ENCODE assay signal across 8 cellular contexts in genomic region chr11:117208710-117209109, GRCh38. TPM values are rescaled to one million over a fixed set of nuclear protein-coding genes. Genes with fewer than 3 reads are reported as not detected.
DNase-seq lines count a peak whose midpoint lies in the region; ATAC-seq, FAIRE-seq and TF ChIP-seq lines count a peak whose summit lies in the region.
"Not testable (repeated sequence)": the region's sequence is repeated elsewhere in the genome, so short reads cannot be mapped to it uniquely, and the experiment has no call there.

No MANE protein-coding gene starts in this region.

- H2BK120ac ChIP-seq in H1 (replicated peaks; ENCODE audit: low read depth, low read length) = not testable (repeated sequence)

- not testable (repeated sequence) for H2AK5ac ChIP-seq in H1 (ENCODE audit: low read depth, low read length)

- H4K91ac ChIP-seq in H1 (replicated peaks; ENCODE audit: insufficient read length, low read length) = not testable (repeated sequence)

- not testable (repeated sequence) for FAIRE-seq in H1 (lab: Jason Lieb, UNC)

- peaks cover 9 to 15% of the 10 kb centered on the region in 2 donors for H3K4me1 ChIP-seq in ascending aorta
- H3K4me1 ChIP-seq in H1 (replicated peaks in 1 of 4; ENCODE audit: control insufficient read depth in 3 of 4, insufficient read depth in 4 of 4, low read length in 3 of 4); aorta (ENCODE audit: control insufficient read depth in 1 of 2, insufficient read depth in 2 of 2, low read length in 2 of 2): not testable (repeated sequence)
- H3K4me1 ChIP-seq in gastroesophageal sphincter = peaks cover 0 to 31% (median 4%) of the 10 kb centered on the region in 3 donors

- CTCF ChIA-PET in H1 (lab: Charles Lee; ENCODE audit: partially characterized antibody) = interaction anchor here (0.6 to 0.7 kb wide), 4 partner anchors 14 to 98 kb away, joined by 3 to 13 read pairs (median 3); no protein-coding TSS in a partner anchor

- not testable (repeated sequence) for H3K9me3 Mint-ChIP-seq in osteocyte (ENCODE audit: unreplicated experiment)

- peaks cover 35% of the 10 kb centered on the region for H3K36me3 Mint-ChIP-seq in osteocyte (ENCODE audit: unreplicated experiment)

- WGBS in H1 (ENCODE audit: extremely low coverage in 1 of 2, insufficient coverage in 1 of 2, insufficient read length in 1 of 2, insufficient replicate concordance in 2 of 2, low coverage in 1 of 2, low lambda C conversion rate in 2 of 2, missing lambda C conversion rate in 1 of 2), 2 experiments = 89% methylated on average over 9 of the region's 13 CpGs; no CpG with 5 or more reads in 1 of the 2 experiments
- 100% methylated on average over 1 of the region's 13 CpGs; no CpG with 5 or more reads in 1 of the 2 donors for WGBS in gastroesophageal sphincter (ENCODE audit: low coverage in 1 of 2), 2 donors
- 73 to 78% methylated on average over 9 of the region's 13 CpGs for WGBS in aorta, 2 donors

- not testable (repeated sequence) for H3K4me3 ChIP-seq in AG09309 (ENCODE audit: control insufficient read depth, low read depth, low read length); ascending aorta; H1 (ENCODE audit: extremely low read depth in 1 of 4, insufficient read depth in 2 of 4, low read depth in 3 of 4, low read length in 4 of 4); gastroesophageal sphincter; aorta (ENCODE audit: low read length in 2 of 2)

- peak in 1 of 2 experiments; percentile 17; a peak in 1 of 4 replicates for TF ChIP-seq RAD21 in H1 (IDR thresholded peaks at IDR 0.05 in 1 of 2, conservative IDR thresholded peaks at IDR 0.05 in 1 of 2; ENCODE audit: low read depth in 2 of 2, low read length in 2 of 2)

- peak; percentile 1 for ATAC-seq in gastroesophageal sphincter
- not testable (repeated sequence) for ATAC-seq in aorta (ENCODE audit: low FRiP score)

- H3K79me1 ChIP-seq in H1 (ENCODE audit: low read depth, low read length) = not testable (repeated sequence)

- H3K23me2 ChIP-seq in H1 (ENCODE audit: low read depth, low read length) = not testable (repeated sequence)

- not testable (repeated sequence) for H3K56ac ChIP-seq in H1 (replicated peaks; ENCODE audit: insufficient read length, low read depth, low read length)

- H3K27me3 ChIP-seq in ascending aorta; H1 (replicated peaks in 1 of 4; ENCODE audit: control insufficient read depth in 3 of 4, extremely low read depth in 1 of 4, insufficient read depth in 3 of 4, low read length in 3 of 4); gastroesophageal sphincter; aorta (ENCODE audit: control insufficient read depth in 1 of 2, insufficient read depth in 2 of 2, low read length in 1 of 2): not testable (repeated sequence)

- not testable (repeated sequence) for H4K8ac ChIP-seq in H1 (ENCODE audit: extremely low read depth, insufficient read depth, low read length)

- not testable (repeated sequence) for H3K4me2 ChIP-seq in H1 (ENCODE audit: insufficient read depth in 1 of 2, low read depth in 2 of 2, low read length in 2 of 2)

- intact Hi-C loops in ascending aorta (cut with DNase I) = not testable (repeated sequence)
- intact Hi-C loops in aorta (cut with DNase I) = loop anchor here in 1 of 2 donors (5.0 kb wide), 1 partner anchor 76 kb away; no protein-coding TSS in a partner anchor

- not testable (repeated sequence) for H3K14ac ChIP-seq in H1 (ENCODE audit: insufficient read length)

- not testable (repeated sequence) for H4K5ac ChIP-seq in H1 (ENCODE audit: insufficient read length, low read depth, low read length)

- H3K9ac ChIP-seq in H1 (replicated peaks in 1 of 4; ENCODE audit: extremely low read depth in 1 of 4, low read depth in 3 of 4, low read length in 3 of 4) = not testable (repeated sequence)

- TF ChIP-seq CTCF in AG09309 (IDR thresholded peaks at IDR 0.05; ENCODE audit: control insufficient read depth, insufficient read depth, low read depth, low read length, missing control alignments) = peak; percentile 13
- TF ChIP-seq CTCF in GM12874 (IDR thresholded peaks at IDR 0.05; ENCODE audit: insufficient read depth, low read depth, low read length) = 0 out of 2 replicates have a peak, but pooled peaks have one; percentile 10
- peak; percentile 7 to 14 (median 12) for TF ChIP-seq CTCF in ascending aorta (IDR thresholded peaks at IDR 0.05)
- peak; percentile 27 to 57 (median 43); a peak in 3 of 4 replicates for TF ChIP-seq CTCF in H1 (IDR thresholded peaks at IDR 0.05; ENCODE audit: control extremely low read depth in 1 of 3, insufficient read depth in 1 of 3, low read depth in 1 of 3, low read length in 3 of 3)
- peak in 2 of 4 experiments; percentile 44 to 50 for TF ChIP-seq CTCF in gastroesophageal sphincter (IDR thresholded peaks at IDR 0.05)
- TF ChIP-seq CTCF in osteocyte (IDR thresholded peaks at IDR 0.05) = peak; percentile 8

- H4K20me1 ChIP-seq in H1 (replicated peaks in 1 of 2; ENCODE audit: control insufficient read depth in 1 of 2, insufficient read depth in 2 of 2, low read length in 2 of 2) = not testable (repeated sequence)

- not testable (repeated sequence) for H2BK20ac ChIP-seq in H1 (ENCODE audit: low read length)

- H3K23ac ChIP-seq in H1 (ENCODE audit: insufficient read length) = not testable (repeated sequence)

- H3K27ac Mint-ChIP-seq in osteocyte (ENCODE audit: unreplicated experiment) = not testable (repeated sequence)

- not testable (repeated sequence) for H3K18ac ChIP-seq in H1 (ENCODE audit: extremely low read depth, low read length)

- H3K79me2 ChIP-seq in H1 (ENCODE audit: control insufficient read depth in 1 of 2, insufficient read depth in 2 of 2, low read length in 2 of 2) = not testable (repeated sequence)

- H3K36me3 ChIP-seq in ascending aorta (peaks cover 19 to 31% of the 10 kb centered on the region in 2 donors), gastroesophageal sphincter (peaks cover 0 to 31% of the 10 kb centered on the region in 2 donors), aorta (ENCODE audit: control insufficient read depth in 1 of 2, insufficient read depth in 2 of 2, low read length in 1 of 2) (peaks cover 0 to 12% of the 10 kb centered on the region in 2 donors)
- H3K36me3 ChIP-seq in H1 (ENCODE audit: control insufficient read depth in 2 of 4, insufficient read depth in 4 of 4, low read length in 3 of 4) = not testable (repeated sequence)

- not testable (repeated sequence) for H3K4me3 Mint-ChIP-seq in osteocyte (ENCODE audit: unreplicated experiment)

- not testable (repeated sequence) for TF ChIP-seq EP300 in H1 (IDR thresholded peaks at IDR 0.05; ENCODE audit: borderline replicate concordance in 1 of 2, low read depth in 2 of 2, low read length in 2 of 2); gastroesophageal sphincter (IDR thresholded peaks at IDR 0.05)

- H3K9me3 ChIP-seq in ascending aorta; H1 (ENCODE audit: insufficient read depth in 2 of 2, low read depth in 1 of 2, low read length in 1 of 2); gastroesophageal sphincter; aorta (ENCODE audit: control insufficient read depth, low read length): not testable (repeated sequence)

- H3K27ac ChIP-seq in ascending aorta; H1 (ENCODE audit: low read depth, low read length); aorta (ENCODE audit: low read depth in 1 of 2, low read length in 2 of 2): not testable (repeated sequence)
- peak overlapping the region in 2 of 4 donors; percentile 46 to 54 for H3K27ac ChIP-seq in gastroesophageal sphincter

- not testable (repeated sequence) for H2BK12ac ChIP-seq in H1 (ENCODE audit: low read depth, low read length)

- H2BK15ac ChIP-seq in H1 (ENCODE audit: low read length) = not testable (repeated sequence)

- not testable (repeated sequence) for H3K27me3 Mint-ChIP-seq in osteocyte (ENCODE audit: unreplicated experiment)

- POLR2A ChIA-PET in H1 (lab: Charles Lee; ENCODE audit: partially characterized antibody) = interaction anchor here (0.7 kb wide), 1 partner anchor 14 kb away, joined by 3 read pairs; no protein-coding TSS in a partner anchor

- not testable (repeated sequence) for H3K4ac ChIP-seq in H1 (replicated peaks; ENCODE audit: insufficient read length, low read depth, low read length)

- not testable (repeated sequence) for H2BK5ac ChIP-seq in H1 (ENCODE audit: low read depth, low read length)

- DNase-seq in AG09309 (ENCODE audit: low read depth); osteocyte (ENCODE audit: extremely low spot score, unreplicated experiment): not testable (repeated sequence)
- DNase-seq in NCI-H69 (lab: John Stamatoyannopoulos, UW) = peak; percentile 11
- peak in 1 of 2 donors; percentile 82 for DNase-seq in ascending aorta (ENCODE audit: low spot score in 2 of 2)
- DNase-seq in H1 (ENCODE audit: low read depth in 1 of 2, low spot score in 2 of 2) = peak in 1 of 2 experiments; percentile 91
- peak; percentile 56 to 87 for DNase-seq in aorta

- not testable (repeated sequence) for TF ChIP-seq POLR2A in H1 (IDR thresholded peaks at IDR 0.05; ENCODE audit: control extremely low read depth in 1 of 2, low read depth in 2 of 2, low read length in 2 of 2); gastroesophageal sphincter (IDR thresholded peaks at IDR 0.05)

- H3K4me1 Mint-ChIP-seq in osteocyte (ENCODE audit: unreplicated experiment) = peaks cover 12% of the 10 kb centered on the region

- H2AFZ ChIP-seq in H1 (ENCODE audit: low read length) = not testable (repeated sequence)

RNA-seq across cellular contexts. Expression of gene TAGLN, which starts 9.5 kb away (rescaled TPM):
- 6,542 TPM for total RNA-seq in ascending aorta
- total RNA-seq in H1 (2021; fragmentation: NEBNext Ultra II Directional; extraction: Animal tissue kit (Norgen Biotek cat#: 25700)) = 300 and 301 TPM in 2 replicates
- polyA plus RNA-seq in H1 (2011; rRNA removed) = 140 and 150 TPM in 2 replicates
- 178 TPM for polyA plus RNA-seq in H1 (2011; cell fraction: cytosol; rRNA removed)
- polyA plus RNA-seq in H1 (2011; cell fraction: nucleus; rRNA removed) = 132 TPM
- 186 to 274 TPM (median 201 TPM) in 4 replicates for polyA plus RNA-seq in H1 (2012, experiment 1 of 2)
- 415 TPM for polyA plus RNA-seq in H1 (2012, experiment 2 of 2)
- polyA plus RNA-seq in H1 (2013, experiment 1 of 2) = 193 TPM
- 186 TPM for polyA plus RNA-seq in H1 (2013, experiment 2 of 2)
- polyA minus RNA-seq in H1 (2011; rRNA and poly(A)+ RNA removed) = 97.7 and 118 TPM in 2 replicates
- 36.1 TPM for polyA minus RNA-seq in H1 (2011; cell fraction: cytosol; rRNA and poly(A)+ RNA removed)
- polyA minus RNA-seq in H1 (2011; cell fraction: nucleus; rRNA and poly(A)+ RNA removed) = 59.7 TPM
- total RNA-seq in gastroesophageal sphincter = over 10,000 TPM; 10,394 to 14,194 (median 13,050) TPM
- total RNA-seq in osteocyte = 711 and 715 TPM in 2 replicates
- total RNA-seq in aorta = over 10,000 TPM in 1 of 2 donors, 1,000 to 10,000 TPM in 1; 4,857 to 10,188 TPM
- polyA plus RNA-seq in aorta = over 10,000 TPM; 12,625 to 13,815 TPM

RNA-seq across cellular contexts. Expression of gene PCSK7, which starts 23.2 kb away (rescaled TPM):
- total RNA-seq in ascending aorta (112 TPM), gastroesophageal sphincter (10 to 100 TPM; 28.9 to 40.5 (median 35.3) TPM), osteocyte (57.5 and 65.0 TPM in 2 replicates), aorta (10 to 100 TPM; 52.8 to 71.5 TPM)
- 38.5 and 45.6 TPM in 2 replicates for total RNA-seq in H1 (2021; fragmentation: NEBNext Ultra II Directional; extraction: Animal tissue kit (Norgen Biotek cat#: 25700))
- polyA plus RNA-seq in H1 (2011; rRNA removed) (23.4 and 38.8 TPM in 2 replicates), aorta (10 to 100 TPM; 23.5 to 57.0 TPM)
- 33.3 TPM for polyA plus RNA-seq in H1 (2011; cell fraction: cytosol; rRNA removed)
- 67.6 TPM for polyA plus RNA-seq in H1 (2011; cell fraction: nucleus; rRNA removed)
- 26.1 to 32.5 TPM (median 31.3 TPM) in 4 replicates for polyA plus RNA-seq in H1 (2012, experiment 1 of 2)
- polyA plus RNA-seq in H1 (2012, experiment 2 of 2) = 15.2 TPM
- 20.6 TPM for polyA plus RNA-seq in H1 (2013, experiment 1 of 2)
- polyA plus RNA-seq in H1 (2013, experiment 2 of 2) = 21.3 TPM
- polyA minus RNA-seq in H1 (2011; rRNA and poly(A)+ RNA removed) = 30.3 and 32.9 TPM in 2 replicates
- 23.0 TPM for polyA minus RNA-seq in H1 (2011; cell fraction: cytosol; rRNA and poly(A)+ RNA removed)
- 30.8 TPM for polyA minus RNA-seq in H1 (2011; cell fraction: nucleus; rRNA and poly(A)+ RNA removed)

RNA-seq across cellular contexts. Expression of gene RNF214, which starts 23.8 kb away (rescaled TPM):
- 0.53 TPM for total RNA-seq in ascending aorta
- 33.7 and 35.6 TPM in 2 replicates for total RNA-seq in H1 (2021; fragmentation: NEBNext Ultra II Directional; extraction: Animal tissue kit (Norgen Biotek cat#: 25700))
- polyA plus RNA-seq in H1 (2011; rRNA removed) = 34.9 and 35.3 TPM in 2 replicates
- polyA plus RNA-seq in H1 (2011; cell fraction: cytosol; rRNA removed) = 20.7 TPM
- polyA plus RNA-seq in H1 (2011; cell fraction: nucleus; rRNA removed) = 80.8 TPM
- polyA plus RNA-seq in H1 (2012, experiment 1 of 2) = 18.8 to 22.7 TPM (median 20.3 TPM) in 4 replicates
- polyA plus RNA-seq in H1 (2012, experiment 2 of 2) = 4.6 TPM
- 18.8 TPM for polyA plus RNA-seq in H1 (2013, experiment 1 of 2)
- 17.3 TPM for polyA plus RNA-seq in H1 (2013, experiment 2 of 2)
- polyA minus RNA-seq in H1 (2011; rRNA and poly(A)+ RNA removed) = 79.0 and 79.9 TPM in 2 replicates
- 23.1 TPM for polyA minus RNA-seq in H1 (2011; cell fraction: cytosol; rRNA and poly(A)+ RNA removed)
- 39.3 TPM for polyA minus RNA-seq in H1 (2011; cell fraction: nucleus; rRNA and poly(A)+ RNA removed)
- 10 to 100 TPM; 14.8 to 21.2 (median 17.4) TPM for total RNA-seq in gastroesophageal sphincter
- total RNA-seq in osteocyte = 32.8 and 34.2 TPM in 2 replicates
- 10 to 100 TPM; 27.2 to 32.7 TPM for total RNA-seq in aorta
- polyA plus RNA-seq in aorta = 10 to 100 TPM; 10.9 to 16.7 TPM

RNA-seq across cellular contexts. Expression of gene SIDT2, which starts 30.2 kb away (rescaled TPM):
- total RNA-seq in ascending aorta (45.4 TPM), gastroesophageal sphincter (10 to 100 TPM; 15.3 to 50.1 (median 33.6) TPM), osteocyte (65.5 and 67.3 TPM in 2 replicates), aorta (10 to 100 TPM; 51.2 to 81.3 TPM)
- 14.6 and 18.5 TPM in 2 replicates for total RNA-seq in H1 (2021; fragmentation: NEBNext Ultra II Directional; extraction: Animal tissue kit (Norgen Biotek cat#: 25700))
- polyA plus RNA-seq in H1 (2011; rRNA removed) (21.1 and 26.7 TPM in 2 replicates), aorta (10 to 100 TPM; 10.4 to 62.9 TPM)
- polyA plus RNA-seq in H1 (2011; cell fraction: cytosol; rRNA removed) = 15.5 TPM
- polyA plus RNA-seq in H1 (2011; cell fraction: nucleus; rRNA removed) = 85.9 TPM
- 13.3 to 18.4 TPM (median 14.8 TPM) in 4 replicates for polyA plus RNA-seq in H1 (2012, experiment 1 of 2)
- polyA plus RNA-seq in H1 (2012, experiment 2 of 2) = 12.4 TPM
- polyA plus RNA-seq in H1 (2013, experiment 1 of 2) = 15.5 TPM
- polyA plus RNA-seq in H1 (2013, experiment 2 of 2) = 14.7 TPM
- 27.2 and 33.9 TPM in 2 replicates for polyA minus RNA-seq in H1 (2011; rRNA and poly(A)+ RNA removed)
- 12.8 TPM for polyA minus RNA-seq in H1 (2011; cell fraction: cytosol; rRNA and poly(A)+ RNA removed)
- polyA minus RNA-seq in H1 (2011; cell fraction: nucleus; rRNA and poly(A)+ RNA removed) = 35.6 TPM

Comparison
In these comparisons a context has a peak if more than half of its experiments do, and no peak if none do; other contexts are left out.
1. RNA of gene RNF214, which starts 23.8 kb away (total RNA-seq): 33.7 to 35.6 TPM in H1, 32.8 to 34.2 TPM in osteocyte, 27.2 to 32.7 TPM in aorta and 14.8 to 21.2 TPM in gastroesophageal sphincter; 0.53 TPM in ascending aorta (single experiment); every median in the first group is over 10 times any median in the second.